Comparison of ENCODE assay signal across 1 cellular context in the genomic region with DNA sequence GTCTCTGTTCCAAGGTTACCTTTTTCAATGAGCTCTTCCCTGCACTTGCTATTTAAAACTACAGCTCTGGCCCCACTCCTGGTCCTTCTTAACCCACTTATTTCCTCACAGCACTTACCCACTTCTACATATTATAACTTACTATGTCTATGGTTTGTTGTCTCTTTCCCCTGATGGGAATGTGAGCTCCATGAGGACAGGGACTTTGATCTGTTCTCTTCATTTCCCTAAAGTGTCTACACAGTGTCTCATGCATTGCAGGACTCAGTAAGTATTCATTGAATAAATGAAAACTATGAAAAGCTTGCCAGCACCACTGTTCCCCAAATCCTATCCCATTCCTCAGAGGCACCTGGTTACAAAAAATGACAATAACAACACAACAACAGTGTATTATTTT.
TF ChIP-seq lines count a peak whose summit lies in the region.

No MANE protein-coding gene starts in this region.

TF ChIP-seq in WTC11, 78 proteins besides CTCF, POLR2A, EP300 and RAD21:
- TF ChIP-seq, protein P1, sequence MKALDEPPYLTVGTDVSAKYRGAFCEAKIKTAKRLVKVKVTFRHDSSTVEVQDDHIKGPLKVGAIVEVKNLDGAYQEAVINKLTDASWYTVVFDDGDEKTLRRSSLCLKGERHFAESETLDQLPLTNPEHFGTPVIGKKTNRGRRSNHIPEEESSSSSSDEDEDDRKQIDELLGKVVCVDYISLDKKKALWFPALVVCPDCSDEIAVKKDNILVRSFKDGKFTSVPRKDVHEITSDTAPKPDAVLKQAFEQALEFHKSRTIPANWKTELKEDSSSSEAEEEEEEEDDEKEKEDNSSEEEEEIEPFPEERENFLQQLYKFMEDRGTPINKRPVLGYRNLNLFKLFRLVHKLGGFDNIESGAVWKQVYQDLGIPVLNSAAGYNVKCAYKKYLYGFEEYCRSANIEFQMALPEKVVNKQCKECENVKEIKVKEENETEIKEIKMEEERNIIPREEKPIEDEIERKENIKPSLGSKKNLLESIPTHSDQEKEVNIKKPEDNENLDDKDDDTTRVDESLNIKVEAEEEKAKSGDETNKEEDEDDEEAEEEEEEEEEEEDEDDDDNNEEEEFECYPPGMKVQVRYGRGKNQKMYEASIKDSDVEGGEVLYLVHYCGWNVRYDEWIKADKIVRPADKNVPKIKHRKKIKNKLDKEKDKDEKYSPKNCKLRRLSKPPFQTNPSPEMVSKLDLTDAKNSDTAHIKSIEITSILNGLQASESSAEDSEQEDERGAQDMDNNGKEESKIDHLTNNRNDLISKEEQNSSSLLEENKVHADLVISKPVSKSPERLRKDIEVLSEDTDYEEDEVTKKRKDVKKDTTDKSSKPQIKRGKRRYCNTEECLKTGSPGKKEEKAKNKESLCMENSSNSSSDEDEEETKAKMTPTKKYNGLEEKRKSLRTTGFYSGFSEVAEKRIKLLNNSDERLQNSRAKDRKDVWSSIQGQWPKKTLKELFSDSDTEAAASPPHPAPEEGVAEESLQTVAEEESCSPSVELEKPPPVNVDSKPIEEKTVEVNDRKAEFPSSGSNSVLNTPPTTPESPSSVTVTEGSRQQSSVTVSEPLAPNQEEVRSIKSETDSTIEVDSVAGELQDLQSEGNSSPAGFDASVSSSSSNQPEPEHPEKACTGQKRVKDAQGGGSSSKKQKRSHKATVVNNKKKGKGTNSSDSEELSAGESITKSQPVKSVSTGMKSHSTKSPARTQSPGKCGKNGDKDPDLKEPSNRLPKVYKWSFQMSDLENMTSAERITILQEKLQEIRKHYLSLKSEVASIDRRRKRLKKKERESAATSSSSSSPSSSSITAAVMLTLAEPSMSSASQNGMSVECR (CRISPR knock-in tag; IDR thresholded peaks at IDR 0.05; ENCODE audit: borderline replicate concordance) = no peak
- TF ChIP-seq ZSCAN18 (CRISPR knock-in tag; IDR thresholded peaks at IDR 0.05) (no peak), EMX1 (CRISPR knock-in tag; IDR thresholded peaks at IDR 0.05) (no peak), MXD4 (CRISPR knock-in tag; IDR thresholded peaks at IDR 0.05; ENCODE audit: borderline replicate concordance) (no peak), ZNF512 (CRISPR knock-in tag; IDR thresholded peaks at IDR 0.05; ENCODE audit: borderline replicate concordance) (no peak), FOXJ3 (CRISPR knock-in tag; IDR thresholded peaks at IDR 0.05; ENCODE audit: borderline replicate concordance) (no peak), MAX (CRISPR knock-in tag; IDR thresholded peaks at IDR 0.05) (no peak), NFATC4 (CRISPR knock-in tag; IDR thresholded peaks at IDR 0.05) (no peak), ETV6 (CRISPR knock-in tag; IDR thresholded peaks at IDR 0.05) (no peak), ZNF281 (CRISPR knock-in tag; IDR thresholded peaks at IDR 0.05) (no peak), ZNF532 (CRISPR knock-in tag; IDR thresholded peaks at IDR 0.05; ENCODE audit: borderline replicate concordance) (no peak), GRHL2 (CRISPR knock-in tag; IDR thresholded peaks at IDR 0.05; ENCODE audit: insufficient replicate concordance, severe bottlenecking) (no peak), FOXK1 (CRISPR knock-in tag; IDR thresholded peaks at IDR 0.05) (no peak), ESRRA (CRISPR knock-in tag; IDR thresholded peaks at IDR 0.05; ENCODE audit: borderline replicate concordance) (no peak), GTF2I (CRISPR knock-in tag; conservative IDR thresholded peaks at IDR 0.05) (no peak), ATF1 (CRISPR knock-in tag; IDR thresholded peaks at IDR 0.05) (no peak), ATF3 (CRISPR knock-in tag; conservative IDR thresholded peaks at IDR 0.05) (no peak)
- TF ChIP-seq, protein P2, sequence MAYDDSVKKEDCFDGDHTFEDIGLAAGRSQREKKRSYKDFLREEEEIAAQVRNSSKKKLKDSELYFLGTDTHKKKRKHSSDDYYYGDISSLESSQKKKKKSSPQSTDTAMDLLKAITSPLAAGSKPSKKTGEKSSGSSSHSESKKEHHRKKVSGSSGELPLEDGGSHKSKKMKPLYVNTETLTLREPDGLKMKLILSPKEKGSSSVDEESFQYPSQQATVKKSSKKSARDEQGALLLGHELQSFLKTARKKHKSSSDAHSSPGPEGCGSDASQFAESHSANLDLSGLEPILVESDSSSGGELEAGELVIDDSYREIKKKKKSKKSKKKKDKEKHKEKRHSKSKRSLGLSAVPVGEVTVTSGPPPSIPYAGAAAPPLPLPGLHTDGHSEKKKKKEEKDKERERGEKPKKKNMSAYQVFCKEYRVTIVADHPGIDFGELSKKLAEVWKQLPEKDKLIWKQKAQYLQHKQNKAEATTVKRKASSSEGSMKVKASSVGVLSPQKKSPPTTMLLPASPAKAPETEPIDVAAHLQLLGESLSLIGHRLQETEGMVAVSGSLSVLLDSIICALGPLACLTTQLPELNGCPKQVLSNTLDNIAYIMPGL (CRISPR knock-in tag; IDR thresholded peaks at IDR 0.05) = no peak
- TF ChIP-seq, protein P3, sequence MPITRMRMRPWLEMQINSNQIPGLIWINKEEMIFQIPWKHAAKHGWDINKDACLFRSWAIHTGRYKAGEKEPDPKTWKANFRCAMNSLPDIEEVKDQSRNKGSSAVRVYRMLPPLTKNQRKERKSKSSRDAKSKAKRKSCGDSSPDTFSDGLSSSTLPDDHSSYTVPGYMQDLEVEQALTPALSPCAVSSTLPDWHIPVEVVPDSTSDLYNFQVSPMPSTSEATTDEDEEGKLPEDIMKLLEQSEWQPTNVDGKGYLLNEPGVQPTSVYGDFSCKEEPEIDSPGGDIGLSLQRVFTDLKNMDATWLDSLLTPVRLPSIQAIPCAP (CRISPR knock-in tag; IDR thresholded peaks at IDR 0.05) = no peak
- TF ChIP-seq, protein P4, sequence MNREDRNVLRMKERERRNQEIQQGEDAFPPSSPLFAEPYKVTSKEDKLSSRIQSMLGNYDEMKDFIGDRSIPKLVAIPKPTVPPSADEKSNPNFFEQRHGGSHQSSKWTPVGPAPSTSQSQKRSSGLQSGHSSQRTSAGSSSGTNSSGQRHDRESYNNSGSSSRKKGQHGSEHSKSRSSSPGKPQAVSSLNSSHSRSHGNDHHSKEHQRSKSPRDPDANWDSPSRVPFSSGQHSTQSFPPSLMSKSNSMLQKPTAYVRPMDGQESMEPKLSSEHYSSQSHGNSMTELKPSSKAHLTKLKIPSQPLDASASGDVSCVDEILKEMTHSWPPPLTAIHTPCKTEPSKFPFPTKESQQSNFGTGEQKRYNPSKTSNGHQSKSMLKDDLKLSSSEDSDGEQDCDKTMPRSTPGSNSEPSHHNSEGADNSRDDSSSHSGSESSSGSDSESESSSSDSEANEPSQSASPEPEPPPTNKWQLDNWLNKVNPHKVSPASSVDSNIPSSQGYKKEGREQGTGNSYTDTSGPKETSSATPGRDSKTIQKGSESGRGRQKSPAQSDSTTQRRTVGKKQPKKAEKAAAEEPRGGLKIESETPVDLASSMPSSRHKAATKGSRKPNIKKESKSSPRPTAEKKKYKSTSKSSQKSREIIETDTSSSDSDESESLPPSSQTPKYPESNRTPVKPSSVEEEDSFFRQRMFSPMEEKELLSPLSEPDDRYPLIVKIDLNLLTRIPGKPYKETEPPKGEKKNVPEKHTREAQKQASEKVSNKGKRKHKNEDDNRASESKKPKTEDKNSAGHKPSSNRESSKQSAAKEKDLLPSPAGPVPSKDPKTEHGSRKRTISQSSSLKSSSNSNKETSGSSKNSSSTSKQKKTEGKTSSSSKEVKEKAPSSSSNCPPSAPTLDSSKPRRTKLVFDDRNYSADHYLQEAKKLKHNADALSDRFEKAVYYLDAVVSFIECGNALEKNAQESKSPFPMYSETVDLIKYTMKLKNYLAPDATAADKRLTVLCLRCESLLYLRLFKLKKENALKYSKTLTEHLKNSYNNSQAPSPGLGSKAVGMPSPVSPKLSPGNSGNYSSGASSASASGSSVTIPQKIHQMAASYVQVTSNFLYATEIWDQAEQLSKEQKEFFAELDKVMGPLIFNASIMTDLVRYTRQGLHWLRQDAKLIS (CRISPR knock-in tag; IDR thresholded peaks at IDR 0.05; ENCODE audit: borderline replicate concordance) = no peak
TF ChIP-seq in WTC11: peak in this region for 0.
